21 cellular contexts compared by ENCODE assay signal in the genomic region with DNA sequence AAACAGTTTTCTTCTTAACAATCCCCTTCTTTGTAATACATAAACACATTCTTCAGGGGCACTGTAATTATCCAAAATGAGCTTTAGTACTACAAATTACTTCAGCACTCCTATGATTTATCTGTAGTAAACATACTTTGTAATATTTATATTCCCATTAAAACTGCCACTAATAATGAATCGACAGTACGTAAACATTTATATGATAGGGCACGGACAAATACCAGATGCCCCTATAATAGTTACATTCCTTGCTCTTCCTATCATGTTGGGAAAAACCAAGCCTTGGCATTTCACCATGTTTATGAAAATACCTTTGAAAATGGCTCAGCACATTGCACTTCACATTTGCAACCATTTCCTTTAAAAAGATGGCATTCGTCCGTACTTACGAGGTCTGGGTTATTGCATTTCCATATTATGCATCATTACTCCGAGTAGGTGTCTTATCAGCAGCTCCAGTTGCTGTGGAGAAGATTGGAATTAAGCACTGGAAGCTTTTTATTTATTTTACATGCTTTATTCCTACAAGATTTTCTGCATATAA.
"Had no signal": no experiment of that assay in that cellular context is flagged by ENCODE, and none has a peak within 500 bp of the region (broad histone marks: within the 10 kb centered on the region; RNA-seq: fewer than 3 reads in every experiment).

No MANE protein-coding gene starts in this region.

- H3K27me3 Mint-ChIP-seq: activated B cell treated with CpG ODN at 0.5 μM for 24 hours; activated naive CD8-positive, alpha-beta T cell; brain; central memory CD8-positive, alpha-beta T cell; T-helper 17 cell had no signal

- DNase-seq: activated B cell treated with CpG ODN at 0.5 μM for 24 hours; activated CD4-positive, alpha-beta T cell treated with anti-CD3 and anti-CD28 coated beads for 48 hours; activated CD8-positive, alpha-beta memory T cell treated with anti-CD3 and anti-CD28 coated beads, Interleukin-2, amount 50 U/mL, for 4 hours; activated CD8-positive, alpha-beta T cell treated with anti-CD3 and anti-CD28 coated beads, Interleukin-2, amount 10 ng/mL, durations not matched to agents 7 days and 5 days; activated gamma-delta T cell treated with Interleukin-2 at 50 U/mL for 16 hours; activated T-cell treated with anti-CD3 and anti-CD28 coated beads, Interleukin-2, amount 50 U/mL, for 48 hours; amygdala; heart right ventricle; left cardiac atrium; lower lobe of right lung; pancreas; T-helper 17 cell had no signal

- H3K27ac Mint-ChIP-seq: activated B cell treated with CpG ODN at 0.5 μM for 24 hours; activated CD8-positive, alpha-beta T cell treated with anti-CD3 and anti-CD28 coated beads, Interleukin-2, amount 10 ng/mL, durations not matched to agents 7 days and 5 days; activated naive CD8-positive, alpha-beta T cell; stimulated activated effector memory CD8-positive, alpha-beta T cell treated with anti-CD3 and anti-CD28 coated beads, Interleukin-12 subunit alpha, Interleukin-12 subunit beta, amount 100 ng/mL, for 72 hours; T-helper 17 cell had no signal

- H3K4me3 ChIP-seq: coronary artery, esophagus muscularis mucosa, heart right ventricle, lower lobe of right lung, pancreas, thoracic aorta had no signal

- H3K9me3 Mint-ChIP-seq: central memory CD8-positive, alpha-beta T cell; neural crest cell had no signal

- H3K36me3 Mint-ChIP-seq: activated naive CD8-positive, alpha-beta T cell; brain; stimulated activated effector memory CD8-positive, alpha-beta T cell treated with anti-CD3 and anti-CD28 coated beads, Interleukin-12 subunit alpha, Interleukin-12 subunit beta, amount 100 ng/mL, for 72 hours had no signal

- H3K4me1 ChIP-seq: heart right ventricle, lower lobe of right lung, pancreas had no signal

- H3K36me3 ChIP-seq: esophagus muscularis mucosa, heart right ventricle, lower lobe of right lung, pancreas, thoracic aorta had no signal

- H3K27ac ChIP-seq: coronary artery, heart right ventricle, lower lobe of right lung, pancreas, thoracic aorta had no signal

- H3K4me3 Mint-ChIP-seq: activated B cell treated with CpG ODN at 0.5 μM for 24 hours; activated CD8-positive, alpha-beta T cell treated with anti-CD3 and anti-CD28 coated beads, Interleukin-2, amount 10 ng/mL, durations not matched to agents 7 days and 5 days; activated naive CD8-positive, alpha-beta T cell; brain; central memory CD8-positive, alpha-beta T cell; neural crest cell; stimulated activated effector memory CD8-positive, alpha-beta T cell treated with anti-CD3 and anti-CD28 coated beads, Interleukin-12 subunit alpha, Interleukin-12 subunit beta, amount 100 ng/mL, for 72 hours; T-helper 17 cell had no signal

- H3K27me3 ChIP-seq: esophagus muscularis mucosa, heart right ventricle, pancreas had no signal

- ATAC-seq: activated CD8-positive, alpha-beta T cell treated with anti-CD3 and anti-CD28 coated beads, Interleukin-2, amount 10 ng/mL, durations not matched to agents 7 days and 5 days; heart right ventricle; left cardiac atrium; lower lobe of right lung; pancreas; stimulated activated effector memory CD8-positive, alpha-beta T cell treated with anti-CD3 and anti-CD28 coated beads, Interleukin-12 subunit alpha, Interleukin-12 subunit beta, amount 100 ng/mL, for 72 hours; T-helper 17 cell had no signal

- H3K4me1 Mint-ChIP-seq: activated B cell treated with CpG ODN at 0.5 μM for 24 hours; central memory CD8-positive, alpha-beta T cell; stimulated activated effector memory CD8-positive, alpha-beta T cell treated with anti-CD3 and anti-CD28 coated beads, Interleukin-12 subunit alpha, Interleukin-12 subunit beta, amount 100 ng/mL, for 72 hours; T-helper 17 cell had no signal

- H3K9me3 ChIP-seq: esophagus muscularis mucosa, heart right ventricle, lower lobe of right lung, pancreas, thoracic aorta had no signal

- FAIRE-seq: frontal cortex, pancreas had no signal
